ENCODE assay signal across 8 cellular contexts in genomic region chr12:130818381-130819247, GRCh38. TPM values are rescaled to one million over a fixed set of nuclear protein-coding genes. Genes with fewer than 3 reads are reported as not detected.
DNase-seq lines count a peak whose midpoint lies in the region; ATAC-seq and TF ChIP-seq lines count a peak whose summit lies in the region.

No MANE protein-coding gene starts in this region.

- no peaks in the 10 kb centered on the region for H3K9me3 ChIP-seq in thoracic aorta

- no peaks in the 10 kb centered on the region for H3K36me3 ChIP-seq in thoracic aorta

- no peak overlapping the region for H3K27ac ChIP-seq in thoracic aorta

- DNase-seq in DMS 273 (lab: John Stamatoyannopoulos, UW; ENCODE audit: unreplicated experiment), result peak; percentile 72
- no peak for DNase-seq in DMS 273 treated with DMSO at 0.1 percent for 48 hours (lab: John Stamatoyannopoulos, UW)
- DNase-seq in NCI-H774 (lab: John Stamatoyannopoulos, UW), result peak; percentile 68
- peak; percentile 58 to 71 for DNase-seq in activated T-helper 1 cell treated with anti-CD3 and anti-CD28 coated beads, Interleukin-2, amount 50 U/mL, for 16 hours (ENCODE audit: low read depth in 1 of 2, low spot score in 1 of 2)
- DNase-seq in fibroblast of villous mesenchyme (ENCODE audit: low read depth), result peak; percentile 19
- DNase-seq in omental fat pad (ENCODE audit: low spot score), result no peak
- no peak for DNase-seq in thoracic aorta (ENCODE audit: low spot score)

- no peaks in the 10 kb centered on the region for H3K27me3 ChIP-seq in thoracic aorta (replicated peaks; ENCODE audit: insufficient read depth)

- TF ChIP-seq CTCF in fibroblast of villous mesenchyme (IDR thresholded peaks at IDR 0.05; ENCODE audit: insufficient read depth, low read depth, low read length) (peak; percentile 36), omental fat pad (IDR thresholded peaks at IDR 0.05) (peak in 1 of 3 donors; percentile 53), thoracic aorta (IDR thresholded peaks at IDR 0.05) (peak; percentile 86)

- H3K4me1 ChIP-seq in thoracic aorta (ENCODE audit: control insufficient read depth in 1 of 2, low read depth in 2 of 2), result no peaks in the 10 kb centered on the region

- ATAC-seq in HG02973 (IDR thresholded peaks at IDR 0.05; ENCODE audit: unreplicated experiment) (peak; percentile 90), omental fat pad (ENCODE audit: low FRiP score) (peak; percentile 82), thoracic aorta (ENCODE audit: insufficient number of reproducible peaks, low FRiP score, low read depth) (no peak)

- H3K4me3 ChIP-seq in fibroblast of villous mesenchyme (ENCODE audit: low read depth, low read length), result peak overlapping the region; percentile 43
- peak overlapping the region; percentile 74 for H3K4me3 ChIP-seq in thoracic aorta

RNA-seq across cellular contexts. Expression of gene STX2, which starts 20.4 kb away (rescaled TPM):
- total RNA-seq in fibroblast of villous mesenchyme (41.9 and 58.3 TPM in 2 replicates), omental fat pad (10 to 100 TPM; 30.6 to 37.6 (median 33.5) TPM), thoracic aorta (10 to 100 TPM; 27.3 to 27.9 TPM)

RNA-seq across cellular contexts. Expression of gene RAN, which starts 53.3 kb away (rescaled TPM):
- total RNA-seq in fibroblast of villous mesenchyme, result 514 and 614 TPM in 2 replicates
- total RNA-seq in omental fat pad, result 100 to 1,000 TPM; 159 to 468 (median 228) TPM
- total RNA-seq in thoracic aorta, result 100 to 1,000 TPM; 120 to 168 TPM

Comparison
In these comparisons a context has a peak if more than half of its experiments do, and no peak if none do; other contexts are left out.
1. DNase-seq: peak in DMS 273 (single experiment), NCI-H774 (single experiment), activated T-helper 1 cell treated with anti-CD3 and anti-CD28 coated beads, Interleukin-2, amount 50 U/mL, for 16 hours (2 of 2) and fibroblast of villous mesenchyme (single experiment); none in DMS 273 treated with DMSO at 0.1 percent for 48 hours (single experiment), omental fat pad (single experiment) and thoracic aorta (single experiment).